Comparison of ENCODE assay signal across 11 cellular contexts in genomic region chr17:18718643-18719098, GRCh38. TPM values are rescaled to one million over a fixed set of nuclear protein-coding genes. Genes with fewer than 3 reads are reported as not detected.
DNase-seq lines count a peak whose midpoint lies in the region; ATAC-seq and TF ChIP-seq lines count a peak whose summit lies in the region.
"Not testable (repeated sequence)": the region's sequence is repeated elsewhere in the genome, so short reads cannot be mapped to it uniquely, and the experiment has no call there.
"Had no signal": no experiment of that assay in that cellular context is flagged by ENCODE, and none has a peak within 500 bp of the region (broad histone marks: within the 10 kb centered on the region; RNA-seq: fewer than 3 reads in every experiment).

No MANE protein-coding gene starts in this region.

- not testable (repeated sequence) for H3K9ac ChIP-seq in skeletal muscle satellite cell (ENCODE audit: low read depth, low read length)

- peak overlapping the region; percentile 12 for H3K4me2 ChIP-seq in GM23338
- H3K4me2 ChIP-seq in skeletal muscle satellite cell (ENCODE audit: low read length): peak overlapping the region; percentile 25

- H3K9me3 ChIP-seq in esophagus squamous epithelium; lower lobe of right lung; skeletal muscle satellite cell (replicated peaks; ENCODE audit: low read length): not testable (repeated sequence)

- ATAC-seq in GM23338 (peak; percentile 86), SK-N-SH treated with all-trans-retinoic acid at 6 μM for 48 hours (peak; percentile 46), lower lobe of right lung (peak; percentile 67 to 80)

- TF ChIP-seq CTCF in GM23338 (conservative IDR thresholded peaks at IDR 0.05; ENCODE audit: low read depth in 2 of 2); brain microvascular endothelial cell (IDR thresholded peaks at IDR 0.05; ENCODE audit: low read depth, low read length, missing control alignments); esophagus squamous epithelium (IDR thresholded peaks at IDR 0.05); lower lobe of right lung (IDR thresholded peaks at IDR 0.05): not testable (repeated sequence)

- WGBS in esophagus squamous epithelium, 2 donors: 46 to 67% methylated on average over 3 to 4 of the region's 5 CpGs

- H3K9me2 ChIP-seq in GM23338 (ENCODE audit: insufficient read depth): not testable (repeated sequence)

- H2AFZ ChIP-seq in GM23338: not testable (repeated sequence)

- not testable (repeated sequence) for H3K36me3 Mint-ChIP-seq in GM23338 (ENCODE audit: low read depth)

- peak; percentile 89 for DNase-seq in A172 (ENCODE audit: low spot score)
- peak; percentile 41 for DNase-seq in GM23338 (ENCODE audit: low spot score)
- peak; percentile 26 for DNase-seq in LoVo (ENCODE audit: low spot score)
- DNase-seq in brain microvascular endothelial cell: peak; percentile 36
- not testable (repeated sequence) for DNase-seq in esophagus squamous epithelium (lab: John Stamatoyannopoulos, UW); lower lobe of right lung

- H3K36me3 ChIP-seq in GM23338 (ENCODE audit: insufficient read depth); brain microvascular endothelial cell (replicated peaks); esophagus squamous epithelium; lower lobe of right lung; skeletal muscle satellite cell (ENCODE audit: insufficient read depth, low read length): not testable (repeated sequence)

- in situ Hi-C loops in brain microvascular endothelial cell (cut with HindIII; ENCODE audit: low pct_ligation_motif_present, low sequenced_read_pairs): not testable (repeated sequence)

- not testable (repeated sequence) for H3K27me3 Mint-ChIP-seq in GM23338 (ENCODE audit: insufficient read depth, low read depth, poor library complexity)

- H3K4me3 Mint-ChIP-seq in GM23338: peak overlapping the region; percentile 46; the same call in 2 of the 3 replicates

- not testable (repeated sequence) for H3F3A ChIP-seq in GM23338 (replicated peaks; ENCODE audit: low read depth)

- not testable (repeated sequence) for H4K20me1 ChIP-seq in GM23338 (replicated peaks; ENCODE audit: insufficient read depth)

- H3K4me1 Mint-ChIP-seq in GM23338: peaks cover 11% of the 10 kb centered on the region

- TF ChIP-seq POLR2A in esophagus squamous epithelium (IDR thresholded peaks at IDR 0.05): not testable (repeated sequence)

- intact Hi-C loops in esophagus squamous epithelium (cut with DNase I); lower lobe of right lung (cut with DNase I): not testable (repeated sequence)

- H3K27me3 ChIP-seq in GM23338 (ENCODE audit: insufficient read depth); brain microvascular endothelial cell (replicated peaks); esophagus squamous epithelium; lower lobe of right lung (ENCODE audit: low read depth); skeletal muscle satellite cell (ENCODE audit: control insufficient read depth, insufficient read depth, low read length): not testable (repeated sequence)

- H3K9me3 Mint-ChIP-seq in GM23338: not testable (repeated sequence)

- H3K27ac ChIP-seq in GM23338 (ENCODE audit: low read depth) (0 out of 2 replicates have a peak overlapping the region, but pooled peaks have one; percentile 17), brain microvascular endothelial cell (peak overlapping the region; percentile 19), esophagus squamous epithelium (peak overlapping the region; percentile 82 to 92 (median 87)), lower lobe of right lung (peak overlapping the region; percentile 24)

- H3K4me1 ChIP-seq in GM23338 (ENCODE audit: insufficient read depth); lower lobe of right lung: not testable (repeated sequence)
- H3K4me1 ChIP-seq in esophagus squamous epithelium (peaks cover 3 to 38% (median 7%) of the 10 kb centered on the region in 3 donors), skeletal muscle satellite cell (ENCODE audit: control insufficient read depth, insufficient read depth, low read length) (peaks cover 16% of the 10 kb centered on the region)

- H3K79me2 ChIP-seq in GM23338 (replicated peaks; ENCODE audit: insufficient read depth): not testable (repeated sequence)

- peak overlapping the region; percentile 86 for H3K27ac Mint-ChIP-seq in GM23338

- not testable (repeated sequence) for H3K4me3 ChIP-seq in GM23338; brain microvascular endothelial cell (ENCODE audit: low read depth, low read length); esophagus squamous epithelium; lower lobe of right lung; skeletal muscle satellite cell (ENCODE audit: low read length)

RNA-seq across cellular contexts. Expression of gene FBXW10, which starts 25.2 kb away (rescaled TPM):
- not detected in 2 replicates for total RNA-seq in A172 (2014; rRNA removed; shearing (Covaris generic))
- 0.07 TPM in 1 of 2 replicates, not detected in the other for total RNA-seq in GM23338 (2014; rRNA removed; shearing (Covaris generic))
- not detected in 2 replicates for polyA plus RNA-seq in GM23338 (2016; fragmentation: Nextera tagmentation; extraction: Ambion mirVana)
- total RNA-seq in esophagus squamous epithelium (under 1 TPM in 2 of 4 donors, not detected in 2; 0.09 to 0.19 TPM), lower lobe of right lung (0.27 TPM)
- total RNA-seq in skeletal muscle satellite cell (2012; rRNA removed): under 0.01 TPM in 2 replicates
- total RNA-seq: dermis microvascular lymphatic vessel endothelial cell, skeletal muscle tissue had no signal
- polyA plus RNA-seq: fibroblast of lung had no signal

RNA-seq across cellular contexts. Expression of gene FOXO3B, which starts 36.6 kb away (rescaled TPM):
- total RNA-seq in A172 (2014; rRNA removed; shearing (Covaris generic)): 1.4 and 2.2 TPM in 2 replicates
- 21.1 and 22.3 TPM in 2 replicates for total RNA-seq in GM23338 (2014; rRNA removed; shearing (Covaris generic))
- 2.3 and 2.7 TPM in 2 replicates for polyA plus RNA-seq in GM23338 (2016; fragmentation: Nextera tagmentation; extraction: Ambion mirVana)
- total RNA-seq in esophagus squamous epithelium (1 to 10 TPM; 1.4 to 4.4 (median 2.5) TPM), lower lobe of right lung (1.9 TPM)
- 5.5 and 6.3 TPM in 2 replicates for total RNA-seq in skeletal muscle satellite cell (2012; rRNA removed)

Comparison
In these comparisons a context has a peak if more than half of its experiments do, and no peak if none do; other contexts are left out.
1. H3K27ac ChIP-seq: peak in every context shown above with its lines; median percentile 87 in esophagus squamous epithelium; 24 in lower lobe of right lung; 19 in brain microvascular endothelial cell; 17 in GM23338.